In genomic region chr11:845872-846271, GRCh38 we compare ENCODE assay signal across 2 cellular contexts.
TF ChIP-seq lines count a peak whose summit lies in the region.

No MANE protein-coding gene starts in this region.

TF ChIP-seq in HCT116, 20 proteins besides CTCF, POLR2A, EP300 and RAD21 (continued from another document):
- TF ChIP-seq ATF3 (IDR thresholded peaks at IDR 0.05), result no peak
- no peak for TF ChIP-seq POLR2AphosphoS5 (IDR thresholded peaks at IDR 0.05; ENCODE audit: low read depth, low read length)
- no peak for TF ChIP-seq ZNF274 (IDR thresholded peaks at IDR 0.05; ENCODE audit: low read depth, low read length)
- TF ChIP-seq JUND (IDR thresholded peaks at IDR 0.05), result no peak
- TF ChIP-seq ZBTB33 (IDR thresholded peaks at IDR 0.05; ENCODE audit: extremely low read depth, insufficient replicate concordance, low read length), result no peak
- TF ChIP-seq CBX3 (IDR thresholded peaks at IDR 0.05; ENCODE audit: low read depth), result no peak
- no peak for TF ChIP-seq REST (IDR thresholded peaks at IDR 0.05; ENCODE audit: low read depth)
- no peak for TF ChIP-seq SP1 (IDR thresholded peaks at IDR 0.05; ENCODE audit: low read depth)
- no peak for TF ChIP-seq TCF7L2 (IDR thresholded peaks at IDR 0.05; ENCODE audit: borderline replicate concordance, extremely low read depth, insufficient read depth, insufficient read length)
- TF ChIP-seq EZH2phosphoT487 (IDR thresholded peaks at IDR 0.05; ENCODE audit: borderline replicate concordance), result no peak
- no peak for TF ChIP-seq SRF (IDR thresholded peaks at IDR 0.05; ENCODE audit: low read depth)
- TF ChIP-seq SIN3A (IDR thresholded peaks at IDR 0.05; ENCODE audit: low read depth), result no peak
- TF ChIP-seq CEBPB (IDR thresholded peaks at IDR 0.05; ENCODE audit: low read depth), result no peak
- TF ChIP-seq FOSL1 (IDR thresholded peaks at IDR 0.05; ENCODE audit: low read depth), result no peak
- TF ChIP-seq YY1 (IDR thresholded peaks at IDR 0.05; ENCODE audit: extremely low read depth, insufficient replicate concordance, low read depth, low read length), result no peak
- TF ChIP-seq EZH2 (IDR thresholded peaks at IDR 0.05), result no peak
- no peak for TF ChIP-seq ZFX (IDR thresholded peaks at IDR 0.05)
- TF ChIP-seq MAX (IDR thresholded peaks at IDR 0.05), result no peak

TF ChIP-seq in HEK293T, 16 proteins besides CTCF, POLR2A, EP300 and RAD21 (continued from another document):
- TF ChIP-seq PKNOX1 (IDR thresholded peaks at IDR 0.05) (no peak), NFRKB (IDR thresholded peaks at IDR 0.05) (no peak), LEF1 (IDR thresholded peaks at IDR 0.05; ENCODE audit: borderline replicate concordance) (no peak), HDGF (IDR thresholded peaks at IDR 0.05; ENCODE audit: borderline replicate concordance) (no peak), FOXA1 (IDR thresholded peaks at IDR 0.05) (no peak), BHLHE40 (IDR thresholded peaks at IDR 0.05; ENCODE audit: borderline replicate concordance) (no peak), ELF4 (IDR thresholded peaks at IDR 0.05) (no peak), ARNT (IDR thresholded peaks at IDR 0.05) (no peak), TARDBP (IDR thresholded peaks at IDR 0.05) (no peak)
